24 cellular contexts compared by ENCODE assay signal in the genomic region with DNA sequence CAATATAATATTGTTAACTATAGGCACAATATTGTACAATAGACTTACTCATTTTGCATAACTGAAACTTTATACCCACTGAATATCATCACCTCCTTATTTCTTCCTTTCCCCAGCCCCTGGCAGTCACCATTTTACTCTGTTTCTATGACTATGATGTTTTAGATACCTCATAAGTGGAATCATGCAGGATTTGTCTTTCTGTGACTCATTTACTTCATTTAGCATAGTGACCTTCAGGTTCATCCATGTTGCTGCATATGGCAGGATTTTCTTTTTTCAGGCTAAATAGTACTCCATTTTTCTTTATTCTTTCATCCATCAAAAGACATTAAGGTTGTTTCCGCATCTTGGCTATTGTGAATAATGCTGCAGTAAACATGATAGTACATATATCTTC. TPM values are rescaled to one million over a fixed set of nuclear protein-coding genes. Genes with fewer than 3 reads are reported as not detected.
DNase-seq lines count a peak whose midpoint lies in the region; ATAC-seq, FAIRE-seq and TF ChIP-seq lines count a peak whose summit lies in the region.
"Had no signal": no experiment of that assay in that cellular context is flagged by ENCODE, and none has a peak within 500 bp of the region (broad histone marks: within the 10 kb centered on the region; RNA-seq: fewer than 3 reads in every experiment).

No MANE protein-coding gene starts in this region.

- H3K36me3 Mint-ChIP-seq in activated CD8-positive, alpha-beta T cell treated with anti-CD3 and anti-CD28 coated beads for 36 hours (ENCODE audit: low read depth): peaks cover 38% of the 10 kb centered on the region
- peaks cover 51% of the 10 kb centered on the region for H3K36me3 Mint-ChIP-seq in activated CD8-positive, alpha-beta T cell treated with anti-CD3 and anti-CD28 coated beads, Interleukin-2, amount 10 ng/mL, durations not matched to agents 7 days and 5 days (ENCODE audit: low read depth)
- peaks cover 11% of the 10 kb centered on the region for H3K36me3 Mint-ChIP-seq in activated naive CD8-positive, alpha-beta T cell
- H3K36me3 Mint-ChIP-seq in activated naive CD8-positive, alpha-beta T cell treated with anti-CD3 and anti-CD28 coated beads for 36 hours: peaks cover 45% of the 10 kb centered on the region

- H3K4me3 Mint-ChIP-seq in activated CD8-positive, alpha-beta T cell treated with anti-CD3 and anti-CD28 coated beads for 36 hours: no peak overlapping the region
- no peak overlapping the region for H3K4me3 Mint-ChIP-seq in activated CD8-positive, alpha-beta T cell treated with anti-CD3 and anti-CD28 coated beads, Interleukin-2, amount 10 ng/mL, durations not matched to agents 7 days and 5 days
- H3K4me3 Mint-ChIP-seq in activated naive CD8-positive, alpha-beta T cell: peak overlapping the region; percentile 0
- no peak overlapping the region for H3K4me3 Mint-ChIP-seq in activated naive CD8-positive, alpha-beta T cell treated with anti-CD3 and anti-CD28 coated beads for 36 hours

- no peak for FAIRE-seq in bronchial epithelial cell (lab: Jason Lieb, UNC)
- FAIRE-seq: G401.6, GM12892 had no signal

- no peaks in the 10 kb centered on the region for H3K36me3 ChIP-seq in bronchial epithelial cell (ENCODE audit: control insufficient read depth, insufficient read depth, low read length)
- peaks cover 9% of the 10 kb centered on the region; the same call in 1 of the 2 replicates for H3K36me3 ChIP-seq in MG63
- no peaks in the 10 kb centered on the region for H3K36me3 ChIP-seq in left lung

- H3K4me1 Mint-ChIP-seq in activated CD8-positive, alpha-beta T cell treated with anti-CD3 and anti-CD28 coated beads for 36 hours (ENCODE audit: low read depth): peaks cover 76% of the 10 kb centered on the region
- peaks cover 67% of the 10 kb centered on the region for H3K4me1 Mint-ChIP-seq in activated CD8-positive, alpha-beta T cell treated with anti-CD3 and anti-CD28 coated beads, Interleukin-2, amount 10 ng/mL, durations not matched to agents 7 days and 5 days (ENCODE audit: low read depth)
- peaks cover 86% of the 10 kb centered on the region for H3K4me1 Mint-ChIP-seq in activated naive CD8-positive, alpha-beta T cell (ENCODE audit: low read depth)
- H3K4me1 Mint-ChIP-seq in activated naive CD8-positive, alpha-beta T cell treated with anti-CD3 and anti-CD28 coated beads for 36 hours: peaks cover 67% of the 10 kb centered on the region

- no peak for TF ChIP-seq CTCF in activated CD8-positive, alpha-beta T cell treated with anti-CD3 and anti-CD28 coated beads for 36 hours (IDR thresholded peaks at IDR 0.05)
- TF ChIP-seq CTCF in bronchial epithelial cell (IDR thresholded peaks at IDR 0.05; ENCODE audit: insufficient read depth, low read length, severe bottlenecking) (no peak), left lung (IDR thresholded peaks at IDR 0.05) (no peak)

- DNase-seq in activated CD8-positive, alpha-beta T cell treated with anti-CD3 and anti-CD28 coated beads for 36 hours: no peak
- DNase-seq in activated CD8-positive, alpha-beta T cell treated with anti-CD3 and anti-CD28 coated beads, Interleukin-2, amount 10 ng/mL, durations not matched to agents 7 days and 5 days: no peak
- DNase-seq in activated naive CD8-positive, alpha-beta T cell treated with anti-CD3 and anti-CD28 coated beads for 36 hours: no peak
- DNase-seq in bronchial epithelial cell (ENCODE audit: low read depth) (peak; percentile 30), MG63 (no peak), left lung (no peak)
- DNase-seq: AML-193, C1 segment of cervical spinal cord, GOT3, HCEC 1CT, KG1, NCI-H1092 treated with DMSO at 0.1 percent for 48 hours, NCI-H1436 treated with DMSO at 0.1 percent for 48 hours, NCI-H2029 treated with DMSO at 0.1 percent for 48 hours, NCI-H226, NCI-H510A treated with DMSO at 0.1 percent for 48 hours, NCI-H748 treated with DMSO at 0.1 percent for 48 hours, PC-9, SHP77 treated with DMSO at 0.1 percent for 48 hours had no signal

- CTCF ChIA-PET in activated CD8-positive, alpha-beta T cell treated with anti-CD3 and anti-CD28 coated beads for 36 hours (lab: Charles Lee): no interaction called here
- CTCF ChIA-PET in activated CD8-positive, alpha-beta T cell treated with anti-CD3 and anti-CD28 coated beads, Interleukin-2, amount 10 ng/mL, durations not matched to agents 7 days and 5 days (lab: Charles Lee): no interaction called here

- H3K4me1 ChIP-seq in left lung: peaks cover 4 to 55% of the 10 kb centered on the region in 2 donors

- no peak overlapping the region for H3K27ac ChIP-seq in left lung
- H3K27ac ChIP-seq: PC-9, RWPE1 had no signal

- no peaks in the 10 kb centered on the region for H3K9me3 ChIP-seq in MG63
- H3K9me3 ChIP-seq in left lung: no peaks in the 10 kb centered on the region

- POLR2A ChIA-PET in activated CD8-positive, alpha-beta T cell treated with anti-CD3 and anti-CD28 coated beads for 36 hours (lab: Charles Lee): no interaction called here
- POLR2A ChIA-PET in activated CD8-positive, alpha-beta T cell treated with anti-CD3 and anti-CD28 coated beads, Interleukin-2, amount 10 ng/mL, durations not matched to agents 7 days and 5 days (lab: Charles Lee): no interaction called here

- H3K4me3 ChIP-seq in bronchial epithelial cell (ENCODE audit: low read depth, low read length) (no peak overlapping the region), MG63 (no peak overlapping the region), left lung (no peak overlapping the region)
- H3K4me3 ChIP-seq: PC-9 had no signal

- H3K27me3 ChIP-seq in bronchial epithelial cell (ENCODE audit: control insufficient read depth, insufficient read depth, low read length) (no peaks in the 10 kb centered on the region), MG63 (no peaks in the 10 kb centered on the region), left lung (no peaks in the 10 kb centered on the region)

- peaks cover 10% of the 10 kb centered on the region for H3K9me3 Mint-ChIP-seq in activated CD8-positive, alpha-beta T cell treated with anti-CD3 and anti-CD28 coated beads for 36 hours
- no peaks in the 10 kb centered on the region for H3K9me3 Mint-ChIP-seq in activated CD8-positive, alpha-beta T cell treated with anti-CD3 and anti-CD28 coated beads, Interleukin-2, amount 10 ng/mL, durations not matched to agents 7 days and 5 days (ENCODE audit: insufficient read depth)
- no peaks in the 10 kb centered on the region for H3K9me3 Mint-ChIP-seq in activated naive CD8-positive, alpha-beta T cell (ENCODE audit: low read depth)
- peaks cover 2% of the 10 kb centered on the region for H3K9me3 Mint-ChIP-seq in activated naive CD8-positive, alpha-beta T cell treated with anti-CD3 and anti-CD28 coated beads for 36 hours

- no peaks in the 10 kb centered on the region for H3K27me3 Mint-ChIP-seq in activated CD8-positive, alpha-beta T cell treated with anti-CD3 and anti-CD28 coated beads for 36 hours
- no peaks in the 10 kb centered on the region for H3K27me3 Mint-ChIP-seq in activated CD8-positive, alpha-beta T cell treated with anti-CD3 and anti-CD28 coated beads, Interleukin-2, amount 10 ng/mL, durations not matched to agents 7 days and 5 days (ENCODE audit: low read depth)
- H3K27me3 Mint-ChIP-seq in activated naive CD8-positive, alpha-beta T cell: no peaks in the 10 kb centered on the region
- H3K27me3 Mint-ChIP-seq in activated naive CD8-positive, alpha-beta T cell treated with anti-CD3 and anti-CD28 coated beads for 36 hours: no peaks in the 10 kb centered on the region

- H3K27ac Mint-ChIP-seq in activated CD8-positive, alpha-beta T cell treated with anti-CD3 and anti-CD28 coated beads for 36 hours: peak overlapping the region; percentile 27
- H3K27ac Mint-ChIP-seq in activated CD8-positive, alpha-beta T cell treated with anti-CD3 and anti-CD28 coated beads, Interleukin-2, amount 10 ng/mL, durations not matched to agents 7 days and 5 days: no peak overlapping the region
- peak overlapping the region; percentile 52 for H3K27ac Mint-ChIP-seq in activated naive CD8-positive, alpha-beta T cell
- H3K27ac Mint-ChIP-seq in activated naive CD8-positive, alpha-beta T cell treated with anti-CD3 and anti-CD28 coated beads for 36 hours: no peak overlapping the region

- peak; percentile 53 for ATAC-seq in activated CD8-positive, alpha-beta T cell treated with anti-CD3 and anti-CD28 coated beads for 36 hours
- ATAC-seq in activated CD8-positive, alpha-beta T cell treated with anti-CD3 and anti-CD28 coated beads, Interleukin-2, amount 10 ng/mL, durations not matched to agents 7 days and 5 days: no peak
- ATAC-seq in HG03139 (IDR thresholded peaks at IDR 0.05; ENCODE audit: unreplicated experiment) (no peak), left lung (no peak)

- intact Hi-C loops in activated CD8-positive, alpha-beta T cell treated with anti-CD3 and anti-CD28 coated beads for 36 hours (cut with micrococcal nuclease): no loop called here
- intact Hi-C loops in left lung (cut with DNase I): no loop called here

RNA-seq across cellular contexts. Expression of a gene that starts 18.9 kb away (rescaled TPM):
- 100 to 1,000 TPM; 112 to 118 TPM for total RNA-seq in activated CD8-positive, alpha-beta T cell treated with anti-CD3 and anti-CD28 coated beads for 36 hours
- 100 to 1,000 TPM; 159 to 160 TPM for total RNA-seq in activated CD8-positive, alpha-beta T cell treated with anti-CD3 and anti-CD28 coated beads, Interleukin-2, amount 10 ng/mL, durations not matched to agents 7 days and 5 days
- total RNA-seq in activated naive CD8-positive, alpha-beta T cell treated with anti-CD3 and anti-CD28 coated beads for 36 hours: 100 to 1,000 TPM; 118 to 137 TPM
- 56.3 and 89.7 TPM in 2 replicates for total RNA-seq in bronchial epithelial cell
- 9.7 and 54.7 TPM in 2 replicates for total RNA-seq in MG63 (2014; rRNA removed; shearing (Covaris generic); ENCODE audit: low replicate concordance)
- 100 to 1,000 TPM in 1 of 2 donors, 10 to 100 TPM in 1; 50.2 to 107 TPM for total RNA-seq in left lung

Comparison
In these comparisons a context has a peak if more than half of its experiments do, and no peak if none do; other contexts are left out.
1. H3K27ac Mint-ChIP-seq: peak in activated CD8-positive, alpha-beta T cell treated with anti-CD3 and anti-CD28 coated beads for 36 hours (single experiment) and activated naive CD8-positive, alpha-beta T cell (single experiment); none in activated CD8-positive, alpha-beta T cell treated with anti-CD3 and anti-CD28 coated beads, Interleukin-2, amount 10 ng/mL, durations not matched to agents 7 days and 5 days (single experiment) and activated naive CD8-positive, alpha-beta T cell treated with anti-CD3 and anti-CD28 coated beads for 36 hours (single experiment).